ENCODE assay signal across 16 cellular contexts in the genomic region with DNA sequence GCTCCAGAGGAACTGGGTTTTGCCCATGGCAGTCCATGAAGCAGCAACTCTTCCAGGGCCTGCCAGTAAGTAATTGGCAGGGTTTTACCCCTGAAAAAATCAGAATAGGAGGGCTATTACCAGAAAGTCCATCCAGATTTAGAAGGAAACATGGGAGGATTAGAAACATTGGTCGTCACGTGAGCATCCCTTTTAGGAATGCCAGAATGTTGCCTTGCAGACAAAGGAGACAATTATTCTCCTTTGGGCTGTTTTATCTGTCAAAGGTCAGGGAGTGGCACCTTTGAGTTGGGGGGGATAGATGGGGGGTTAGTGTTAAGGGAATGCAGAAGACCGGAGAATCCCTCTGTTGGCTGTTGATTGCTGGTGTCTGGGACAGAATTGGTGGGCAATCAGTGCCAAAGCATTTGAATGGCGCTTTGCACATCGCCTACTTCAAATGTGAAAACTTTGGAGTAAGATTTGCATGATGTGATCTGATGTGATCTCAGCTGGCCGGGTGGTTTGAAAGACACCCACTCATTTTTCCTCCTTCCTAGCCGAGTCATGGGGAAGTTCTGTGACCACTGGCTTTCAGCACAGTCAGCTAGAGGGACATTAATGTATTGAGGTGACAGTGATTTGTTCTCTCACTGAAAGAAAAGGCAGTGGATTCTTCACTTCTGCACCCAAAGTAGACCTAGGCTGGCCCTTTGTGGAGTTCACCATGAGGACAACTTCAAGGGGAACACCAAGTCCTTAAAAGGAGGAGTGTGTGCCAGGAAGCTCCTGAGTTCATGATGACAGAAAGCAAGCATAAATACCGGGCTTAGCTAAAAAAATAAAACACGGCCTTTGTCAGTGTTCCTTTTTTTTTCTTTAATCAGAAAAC. TPM values are rescaled to one million over a fixed set of nuclear protein-coding genes. Genes with fewer than 3 reads are reported as not detected.
DNase-seq lines count a peak whose midpoint lies in the region; ATAC-seq and TF ChIP-seq lines count a peak whose summit lies in the region.
"Had no signal": no experiment of that assay in that cellular context is flagged by ENCODE, and none has a peak within 500 bp of the region (broad histone marks: within the 10 kb centered on the region; RNA-seq: fewer than 3 reads in every experiment).

No MANE protein-coding gene starts in this region.

- H3K27ac ChIP-seq in brain microvascular endothelial cell (no peak overlapping the region), right atrium auricular region (peak overlapping the region; percentile 34 to 67)
- H3K27ac ChIP-seq: pancreas, tibial artery, VCaP had no signal

- no peaks in the 10 kb centered on the region for H3K9me3 ChIP-seq in right atrium auricular region
- H3K9me3 ChIP-seq: Caco-2, pancreas, tibial artery had no signal

- peak; percentile 80 for ATAC-seq in sciatic nerve
- no peak for ATAC-seq in GM21717 (IDR thresholded peaks at IDR 0.05; ENCODE audit: unreplicated experiment)
- ATAC-seq in GM18861 (IDR thresholded peaks at IDR 0.05; ENCODE audit: unreplicated experiment) = no peak
- ATAC-seq in activated CD8-positive, alpha-beta memory T cell treated with anti-CD3 and anti-CD28 coated beads, Interleukin-2, amount 10 ng/mL, durations not matched to agents 7 days and 5 days = no peak
- ATAC-seq: activated CD8-positive, alpha-beta T cell treated with anti-CD3 and anti-CD28 coated beads, Interleukin-2, amount 10 ng/mL, durations not matched to agents 7 days and 5 days had no signal

- peaks cover 77% of the 10 kb centered on the region for H3K4me1 Mint-ChIP-seq in CD14-positive monocyte
- H3K4me1 Mint-ChIP-seq in activated CD8-positive, alpha-beta memory T cell treated with anti-CD3 and anti-CD28 coated beads, Interleukin-2, amount 10 ng/mL, durations not matched to agents 7 days and 5 days = no peaks in the 10 kb centered on the region

- H3K27me3 Mint-ChIP-seq in CD14-positive monocyte (ENCODE audit: low read depth in 3 of 3) = peaks cover 0 to 16% (median 0%) of the 10 kb centered on the region in 3 donors
- H3K27me3 Mint-ChIP-seq in activated CD8-positive, alpha-beta memory T cell treated with anti-CD3 and anti-CD28 coated beads, Interleukin-2, amount 10 ng/mL, durations not matched to agents 7 days and 5 days = no peaks in the 10 kb centered on the region

- H3K36me3 ChIP-seq in brain microvascular endothelial cell (replicated peaks) = no peaks in the 10 kb centered on the region
- H3K36me3 ChIP-seq in right atrium auricular region = no peaks in the 10 kb centered on the region
- H3K36me3 ChIP-seq: pancreas, tibial artery had no signal

- H3K36me3 Mint-ChIP-seq in CD14-positive monocyte = peaks cover 33 to 38% of the 10 kb centered on the region in 2 donors
- H3K36me3 Mint-ChIP-seq in activated CD8-positive, alpha-beta memory T cell treated with anti-CD3 and anti-CD28 coated beads, Interleukin-2, amount 10 ng/mL, durations not matched to agents 7 days and 5 days = peaks cover 10% of the 10 kb centered on the region

- CTCF ChIA-PET in activated CD8-positive, alpha-beta memory T cell treated with anti-CD3 and anti-CD28 coated beads, Interleukin-2, amount 10 ng/mL, durations not matched to agents 7 days and 5 days (lab: Charles Lee) = no interaction called here

- peak overlapping the region; percentile 92 to 98 (median 96) for H3K27ac Mint-ChIP-seq in CD14-positive monocyte
- H3K27ac Mint-ChIP-seq in activated CD8-positive, alpha-beta memory T cell treated with anti-CD3 and anti-CD28 coated beads, Interleukin-2, amount 10 ng/mL, durations not matched to agents 7 days and 5 days = no peak overlapping the region
- H3K27ac Mint-ChIP-seq: activated CD8-positive, alpha-beta T cell treated with anti-CD3 and anti-CD28 coated beads, Interleukin-2, amount 10 ng/mL, durations not matched to agents 7 days and 5 days had no signal

- in situ Hi-C loops in brain microvascular endothelial cell (cut with HindIII; ENCODE audit: low pct_ligation_motif_present, low sequenced_read_pairs) = no loop called here

- intact Hi-C loops in CD14-positive monocyte (cut with micrococcal nuclease) = loop anchor here in 1 of 2 donors (5.0 kb wide), 1 partner anchor 33 kb away; a partner anchor contains a TSS
- intact Hi-C loops in sciatic nerve (cut with DNase I) = no loop called here

- DNase-seq in CD14-positive monocyte (ENCODE audit: low spot score) = peak; percentile 73
- DNase-seq in brain microvascular endothelial cell = peak; percentile 8
- peak; percentile 69 for DNase-seq in right atrium auricular region (ENCODE audit: low spot score)
- DNase-seq in sciatic nerve (ENCODE audit: low spot score) = no peak
- DNase-seq in activated T-cell treated with anti-CD3 and anti-CD28 coated beads, Interleukin-2, amount 50 U/mL, for 48 hours = no peak
- no peak for DNase-seq in activated CD8-positive, alpha-beta memory T cell treated with anti-CD3 and anti-CD28 coated beads, Interleukin-2, amount 10 ng/mL, durations not matched to agents 7 days and 5 days
- DNase-seq: activated CD8-positive, alpha-beta T cell treated with anti-CD3 and anti-CD28 coated beads, Interleukin-2, amount 10 ng/mL, durations not matched to agents 7 days and 5 days; activated effector memory CD4-positive, alpha-beta T cell treated with anti-CD3 and anti-CD28 coated beads, Interleukin-2, amount 50 U/mL, for 16 hours; Caco-2; NCI-H1930; NCI-H524; pancreas had no signal

- peaks cover 7 to 22% (median 16%) of the 10 kb centered on the region in 7 donors for H3K9me3 Mint-ChIP-seq in CD14-positive monocyte
- peaks cover 15% of the 10 kb centered on the region for H3K9me3 Mint-ChIP-seq in activated CD8-positive, alpha-beta memory T cell treated with anti-CD3 and anti-CD28 coated beads, Interleukin-2, amount 10 ng/mL, durations not matched to agents 7 days and 5 days (ENCODE audit: low read depth)

- TF ChIP-seq CTCF in CD14-positive monocyte (IDR thresholded peaks at IDR 0.05) = no peak
- no peak for TF ChIP-seq CTCF in brain microvascular endothelial cell (IDR thresholded peaks at IDR 0.05; ENCODE audit: low read depth, low read length, missing control alignments)
- no peak for TF ChIP-seq CTCF in right atrium auricular region (IDR thresholded peaks at IDR 0.05)

- peak overlapping the region in 1 of 2 donors; percentile 71 for H3K4me3 Mint-ChIP-seq in CD14-positive monocyte
- no peak overlapping the region for H3K4me3 Mint-ChIP-seq in activated CD8-positive, alpha-beta memory T cell treated with anti-CD3 and anti-CD28 coated beads, Interleukin-2, amount 10 ng/mL, durations not matched to agents 7 days and 5 days
- H3K4me3 Mint-ChIP-seq: activated CD8-positive, alpha-beta T cell treated with anti-CD3 and anti-CD28 coated beads, Interleukin-2, amount 10 ng/mL, durations not matched to agents 7 days and 5 days had no signal

- H3K4me1 ChIP-seq in right atrium auricular region = peaks cover 0 to 30% of the 10 kb centered on the region in 2 donors
- H3K4me1 ChIP-seq: pancreas had no signal

- no peak overlapping the region for H3K4me3 ChIP-seq in brain microvascular endothelial cell (ENCODE audit: low read depth, low read length)
- no peak overlapping the region for H3K4me3 ChIP-seq in right atrium auricular region
- H3K4me3 ChIP-seq: pancreas, tibial artery had no signal

- H3K27me3 ChIP-seq in brain microvascular endothelial cell (replicated peaks) (no peaks in the 10 kb centered on the region), right atrium auricular region (no peaks in the 10 kb centered on the region)
- H3K27me3 ChIP-seq: pancreas had no signal

RNA-seq across cellular contexts. Expression of a gene that starts 31.4 kb away (rescaled TPM):
- 10 to 100 TPM; 16.3 to 36.6 TPM for polyA plus RNA-seq in CD14-positive monocyte
- total RNA-seq in right atrium auricular region (1 to 10 TPM; 2.2 to 5.5 TPM), sciatic nerve (56.4 TPM)
- total RNA-seq in activated CD8-positive, alpha-beta memory T cell treated with anti-CD3 and anti-CD28 coated beads, Interleukin-2, amount 10 ng/mL, durations not matched to agents 7 days and 5 days = 1 to 10 TPM; 2.1 to 5.8 TPM

RNA-seq across cellular contexts. Expression of a gene that starts 50.8 kb away (rescaled TPM):
- 1 to 10 TPM; 5.7 to 8.2 TPM for polyA plus RNA-seq in CD14-positive monocyte
- total RNA-seq in right atrium auricular region (1 to 10 TPM; 5.3 to 7.1 TPM), sciatic nerve (10.1 TPM)
- total RNA-seq in activated CD8-positive, alpha-beta memory T cell treated with anti-CD3 and anti-CD28 coated beads, Interleukin-2, amount 10 ng/mL, durations not matched to agents 7 days and 5 days = 10 to 100 TPM; 22.9 to 25.1 TPM

RNA-seq across cellular contexts. Expression of a gene that starts 51.2 kb away (rescaled TPM):
- polyA plus RNA-seq in CD14-positive monocyte = 1 to 10 TPM; 4.2 to 4.7 TPM
- total RNA-seq in right atrium auricular region = 10 to 100 TPM; 15.3 to 22.6 TPM
- 44.0 TPM for total RNA-seq in sciatic nerve
- total RNA-seq in activated CD8-positive, alpha-beta memory T cell treated with anti-CD3 and anti-CD28 coated beads, Interleukin-2, amount 10 ng/mL, durations not matched to agents 7 days and 5 days = 10 to 100 TPM; 28.9 to 43.4 TPM

Comparison
In these comparisons a context has a peak if more than half of its experiments do, and no peak if none do; other contexts are left out.
1. DNase-seq: peak in CD14-positive monocyte (single experiment), brain microvascular endothelial cell (single experiment) and right atrium auricular region (single experiment); none in sciatic nerve (single experiment), activated T-cell treated with anti-CD3 and anti-CD28 coated beads, Interleukin-2, amount 50 U/mL, for 48 hours (0 of 2) and activated CD8-positive, alpha-beta memory T cell treated with anti-CD3 and anti-CD28 coated beads, Interleukin-2, amount 10 ng/mL, durations not matched to agents 7 days and 5 days (single experiment).